8 cellular contexts compared by ENCODE assay signal in the genomic region with DNA sequence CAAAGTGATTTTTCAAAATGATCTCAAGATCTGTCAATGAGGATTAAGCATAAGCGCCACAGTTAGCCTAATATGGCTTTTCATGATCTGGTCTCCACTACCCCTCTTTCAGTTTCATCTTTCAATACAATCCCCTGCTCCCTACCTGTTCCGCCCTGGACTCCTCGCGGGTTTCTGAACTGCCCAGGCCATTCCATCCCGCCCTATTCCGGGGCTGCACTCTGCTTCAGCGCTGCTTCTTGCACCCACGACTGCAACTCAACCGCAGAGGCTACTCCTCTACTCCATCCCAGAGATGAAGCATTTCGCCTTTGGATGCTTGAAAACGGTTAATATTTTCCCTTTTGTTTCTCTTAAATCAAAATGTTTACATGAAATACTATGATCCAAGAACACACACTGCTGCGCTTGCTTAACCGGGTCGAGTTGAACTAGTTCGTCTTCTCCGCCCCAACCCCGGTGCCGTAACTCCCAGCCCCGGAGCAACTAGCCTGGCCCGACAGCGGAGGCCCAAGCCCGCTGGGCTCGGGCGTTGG. TPM values are rescaled to one million over a fixed set of nuclear protein-coding genes. Genes with fewer than 3 reads are reported as not detected.
A peak's percentile ranks its signal among the peaks of the same experiment; 100 is the strongest.
DNase-seq lines count a peak whose midpoint lies in the region; ATAC-seq, FAIRE-seq and TF ChIP-seq lines count a peak whose summit lies in the region.

No MANE protein-coding gene starts in this region.

- H3K79me2 ChIP-seq in SK-N-SH (ENCODE audit: insufficient read depth), result peaks cover 53% of the 10 kb centered on the region

- H3K9me3 ChIP-seq in CD4-positive, CD25-positive, alpha-beta regulatory T cell (ENCODE audit: control insufficient read depth in 2 of 2, low read length in 2 of 2), result no peaks in the 10 kb centered on the region
- H3K9me3 ChIP-seq in SK-N-SH, result no peaks in the 10 kb centered on the region

- POLR2A ChIA-PET in SK-N-SH (lab: Yijun Ruan, JAX), result interaction anchor here (0.9 kb wide), 1 partner anchor 266 kb away, joined by 3 read pairs; no protein-coding TSS in a partner anchor

- no peaks in the 10 kb centered on the region for H3K9me2 ChIP-seq in SK-N-SH

- no peak for ATAC-seq in CD4-positive, CD25-positive, alpha-beta regulatory T cell (ENCODE audit: low read depth in 2 of 2)
- peak; percentile 16 for ATAC-seq in HG03565 (IDR thresholded peaks at IDR 0.05; ENCODE audit: unreplicated experiment)

- peak overlapping the region; percentile 91 to 98 (median 97) for H3K27ac Mint-ChIP-seq in CD4-positive, CD25-positive, alpha-beta regulatory T cell
- peak overlapping the region; percentile 55 to 94 (median 92) for H3K27ac Mint-ChIP-seq in nephron

- peak overlapping the region; percentile 91 for H3K4me2 ChIP-seq in SK-N-SH

- no peak for TF ChIP-seq RAD21 in SK-N-SH (IDR thresholded peaks at IDR 0.05; ENCODE audit: low read length)

- no peak for TF ChIP-seq EP300 in SK-N-SH (IDR thresholded peaks at IDR 0.05; ENCODE audit: borderline replicate concordance in 1 of 2, low read depth in 1 of 2, low read length in 1 of 2)

- H3F3A ChIP-seq in SK-N-SH (replicated peaks; ENCODE audit: insufficient read depth), result peaks cover 16% of the 10 kb centered on the region

- peak in 1 of 3 donors; percentile 53 for DNase-seq in CD4-positive, CD25-positive, alpha-beta regulatory T cell
- DNase-seq in GM19239 (ENCODE audit: insufficient read length, low spot score) (no peak), SK-N-SH (peak; percentile 54), epithelial cell of proximal tubule (ENCODE audit: low read depth) (no peak), epidermal melanocyte (ENCODE audit: insufficient read length, low spot score) (no peak), pons (ENCODE audit: low spot score) (no peak)

- peaks cover 4% of the 10 kb centered on the region for H3K36me3 Mint-ChIP-seq in CD4-positive, CD25-positive, alpha-beta regulatory T cell
- H3K36me3 Mint-ChIP-seq in nephron (ENCODE audit: low read depth), result peaks cover 9% of the 10 kb centered on the region

- H3K4me3 ChIP-seq in CD4-positive, CD25-positive, alpha-beta regulatory T cell (ENCODE audit: low read depth, low read length), result peak overlapping the region; percentile 94
- peak overlapping the region; percentile 85 to 96 for H3K4me3 ChIP-seq in SK-N-SH (ENCODE audit: low read depth in 2 of 2, low read length in 1 of 2)
- peak overlapping the region; percentile 88 for H3K4me3 ChIP-seq in epithelial cell of proximal tubule (ENCODE audit: low read depth, low read length)

- H3K4me1 Mint-ChIP-seq in CD4-positive, CD25-positive, alpha-beta regulatory T cell, result peaks cover 20 to 84% (median 58%) of the 10 kb centered on the region in 4 donors
- H3K4me1 Mint-ChIP-seq in nephron, result peaks cover 33% of the 10 kb centered on the region

- peaks cover 3% of the 10 kb centered on the region for H3K36me3 ChIP-seq in CD4-positive, CD25-positive, alpha-beta regulatory T cell (ENCODE audit: control insufficient read depth, insufficient read depth, low read length)
- H3K36me3 ChIP-seq in SK-N-SH (replicated peaks in 1 of 2; ENCODE audit: control insufficient read depth in 1 of 2, insufficient read depth in 2 of 2, low read length in 1 of 2), result peaks cover 0 to 6% of the 10 kb centered on the region in 2 experiments

- 2% methylated on average over 22 of the region's 24 CpGs for WGBS in SK-N-SH (ENCODE audit: low lambda C conversion rate)

- CTCF ChIA-PET in SK-N-SH (lab: Yijun Ruan, JAX), result interaction anchor here (1.2 to 1.6 kb wide), 4 partner anchors 16 to 339 kb away, joined by 3 to 9 read pairs (median 3); no protein-coding TSS in a partner anchor

- peaks cover 61% of the 10 kb centered on the region for H3K4me1 ChIP-seq in CD4-positive, CD25-positive, alpha-beta regulatory T cell (ENCODE audit: control insufficient read depth, insufficient read depth, low read length, poor library complexity, severe bottlenecking)
- peaks cover 19 to 21% of the 10 kb centered on the region in 2 experiments; a peak in 3 of 4 replicates for H3K4me1 ChIP-seq in SK-N-SH (ENCODE audit: control insufficient read depth in 1 of 2, insufficient read depth in 2 of 2, low read depth in 1 of 2, low read length in 1 of 2)

- FAIRE-seq in GM19239 (lab: Jason Lieb, UNC), result peak; percentile 85

- peak overlapping the region; percentile 82 for H3K9ac ChIP-seq in SK-N-SH

- H3K27me3 ChIP-seq in CD4-positive, CD25-positive, alpha-beta regulatory T cell (ENCODE audit: control insufficient read depth, insufficient read depth, low read length), result no peaks in the 10 kb centered on the region
- H3K27me3 ChIP-seq in SK-N-SH (ENCODE audit: insufficient read depth), result no peaks in the 10 kb centered on the region

- TF ChIP-seq CTCF in SK-N-SH (IDR thresholded peaks at IDR 0.05), result no peak
- no peak for TF ChIP-seq CTCF in epithelial cell of proximal tubule (conservative IDR thresholded peaks at IDR 0.05; ENCODE audit: low read depth, low read length)
- no peak for TF ChIP-seq CTCF in nephron (IDR thresholded peaks at IDR 0.05; ENCODE audit: unreplicated experiment in 3 of 3)

- H3K4me3 Mint-ChIP-seq in CD4-positive, CD25-positive, alpha-beta regulatory T cell, result peak overlapping the region; percentile 95 to 98 (median 96)
- peak overlapping the region; percentile 92 to 97 (median 94) for H3K4me3 Mint-ChIP-seq in nephron

- peak overlapping the region; percentile 69 for H2AFZ ChIP-seq in SK-N-SH (ENCODE audit: low read depth)

- peaks cover 33% of the 10 kb centered on the region for H4K20me1 ChIP-seq in SK-N-SH (ENCODE audit: insufficient read depth)

- peak overlapping the region; percentile 87 for H3K27ac ChIP-seq in CD4-positive, CD25-positive, alpha-beta regulatory T cell (ENCODE audit: insufficient read depth, low read length, poor library complexity, severe bottlenecking)
- H3K27ac ChIP-seq in SK-N-SH (ENCODE audit: low read depth in 2 of 2, low read length in 1 of 2), result peak overlapping the region; percentile 85 to 94

- H3K27me3 Mint-ChIP-seq in CD4-positive, CD25-positive, alpha-beta regulatory T cell, result no peaks in the 10 kb centered on the region
- H3K27me3 Mint-ChIP-seq in nephron (ENCODE audit: low read depth), result no peaks in the 10 kb centered on the region

- no peaks in the 10 kb centered on the region for H3K9me3 Mint-ChIP-seq in CD4-positive, CD25-positive, alpha-beta regulatory T cell
- H3K9me3 Mint-ChIP-seq in nephron, result no peaks in the 10 kb centered on the region

TF ChIP-seq in SK-N-SH, 30 proteins besides CTCF, POLR2A, EP300 and RAD21:
- TF ChIP-seq EZH2phosphoT487 (IDR thresholded peaks at IDR 0.05; ENCODE audit: borderline replicate concordance, low read depth), result no peak
- no peak for TF ChIP-seq MEF2A (IDR thresholded peaks at IDR 0.05; ENCODE audit: borderline replicate concordance, low read depth)
- TF ChIP-seq RXRA (IDR thresholded peaks at IDR 0.05; ENCODE audit: borderline replicate concordance, low read depth), result no peak
- TF ChIP-seq, protein P1, sequence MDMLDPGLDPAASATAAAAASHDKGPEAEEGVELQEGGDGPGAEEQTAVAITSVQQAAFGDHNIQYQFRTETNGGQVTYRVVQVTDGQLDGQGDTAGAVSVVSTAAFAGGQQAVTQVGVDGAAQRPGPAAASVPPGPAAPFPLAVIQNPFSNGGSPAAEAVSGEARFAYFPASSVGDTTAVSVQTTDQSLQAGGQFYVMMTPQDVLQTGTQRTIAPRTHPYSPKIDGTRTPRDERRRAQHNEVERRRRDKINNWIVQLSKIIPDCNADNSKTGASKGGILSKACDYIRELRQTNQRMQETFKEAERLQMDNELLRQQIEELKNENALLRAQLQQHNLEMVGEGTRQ (IDR thresholded peaks at IDR 0.05; ENCODE audit: borderline replicate concordance, low read depth, low read length), result no peak
- TF ChIP-seq SIN3A (IDR thresholded peaks at IDR 0.05; ENCODE audit: borderline replicate concordance, low read depth, low read length), result no peak
- TF ChIP-seq TCF12 (IDR thresholded peaks at IDR 0.05), result no peak
- no peak for TF ChIP-seq GATA2 (CRISPR knock-in tag; IDR thresholded peaks at IDR 0.05)

RNA-seq across cellular contexts. Expression of a gene that starts 0.7 kb away (rescaled TPM):
- 109 TPM for total RNA-seq in CD4-positive, CD25-positive, alpha-beta regulatory T cell
- 10 to 100 TPM; 22.8 to 37.5 (median 26.8) TPM for polyA plus RNA-seq in CD4-positive, CD25-positive, alpha-beta regulatory T cell
- polyA plus RNA-seq in SK-N-SH (2012; rRNA removed), result 6.6 and 10.4 TPM in 2 replicates
- polyA plus RNA-seq in SK-N-SH (2012; cell fraction: cytosol; rRNA removed), result 5.0 and 6.9 TPM in 2 replicates
- polyA plus RNA-seq in SK-N-SH (2012; cell fraction: nucleus; rRNA removed), result 6.5 and 8.6 TPM in 2 replicates
- 32.9 and 39.4 TPM in 2 replicates for total RNA-seq in epithelial cell of proximal tubule
